24 cellular contexts compared by ENCODE assay signal in genomic region chr12:130458341-130458740, GRCh38.
"Had no signal": no experiment of that assay in that cellular context is flagged by ENCODE, and none has a peak within 500 bp of the region (broad histone marks: within the 10 kb centered on the region; RNA-seq: fewer than 3 reads in every experiment).

No MANE protein-coding gene starts in this region.

- H3K9me3 ChIP-seq: stomach, suprapubic skin, testis, thoracic aorta, thyroid gland, tibial artery, transverse colon, upper lobe of left lung, upper lobe of right lung, uterus, vagina had no signal

- H3K27me3 ChIP-seq: suprapubic skin, testis, thyroid gland, tibial nerve, transverse colon, upper lobe of left lung, upper lobe of right lung, uterus, vagina had no signal

- H3K27ac ChIP-seq: stomach, suprapubic skin, testis, thoracic aorta, thyroid gland, tibial artery, tibial nerve, transverse colon, upper lobe of left lung, upper lobe of right lung, uterus, vagina had no signal

- DNase-seq: stimulated activated CD4-positive, alpha-beta T cell treated with anti-CD3 and anti-CD28 coated beads, Interleukin-2, amount 100 ng/mL, for 48 hours; stimulated activated CD4-positive, alpha-beta T cell treated with anti-CD3 and anti-CD28 coated beads, Interleukin-4, amount 100 ng/mL, for 1 hour; stimulated activated CD4-positive, alpha-beta T cell treated with anti-CD3 and anti-CD28 coated beads, Interleukin-4, amount 100 ng/mL, for 24 hours; stimulated activated CD4-positive, alpha-beta T cell treated with anti-CD3 and anti-CD28 coated beads, Interleukin-4, amount 100 ng/mL, for 4 hours; stimulated activated CD8-positive, alpha-beta memory T cell treated with anti-CD3 and anti-CD28 coated beads, Interleukin-4, amount 100 ng/mL, for 48 hours; stimulated activated naive B cell treated with anti-CD40 and anti-IgM and Interleukin-4, amounts not matched to agents 10 μg/mL and 1 μg/mL and 100 μg/mL, for 72 hours; stimulated activated naive CD4-positive, alpha-beta T cell; stimulated activated naive CD4-positive, alpha-beta T cell treated with Interleukin-2 at 50 U/mL for 16 hours; stimulated activated naive CD8-positive, alpha-beta T cell treated with anti-CD3 and anti-CD28 coated beads, Interleukin-15, amount 100 ng/mL, for 72 hours; stimulated activated naive CD8-positive, alpha-beta T cell treated with anti-CD3 and anti-CD28 coated beads, Interleukin-15, Interleukin-2, amounts not matched to agents 100 U/mL and 50 U/mL, for 24 hours; stomach; substantia nigra; testis; thyroid gland; tibial artery; transverse colon; trophoblast cell; upper lobe of left lung; upper lobe of right lung; uterus had no signal

- H3K4me1 ChIP-seq: suprapubic skin, testis, tibial artery, tibial nerve, transverse colon, upper lobe of left lung, upper lobe of right lung, uterus, vagina had no signal

- H3K36me3 ChIP-seq: stomach, suprapubic skin, thoracic aorta, thyroid gland, tibial artery, tibial nerve, transverse colon, upper lobe of left lung, upper lobe of right lung, uterus, vagina had no signal

- H3K4me3 ChIP-seq: stomach, suprapubic skin, testis, thoracic aorta, thyroid gland, tibial artery, tibial nerve, transverse colon, upper lobe of left lung, upper lobe of right lung, uterus, vagina had no signal
